ENCODE assay signal across 21 cellular contexts in genomic region chr20:4305091-4305490, GRCh38. TPM values are rescaled to one million over a fixed set of nuclear protein-coding genes. Genes with fewer than 3 reads are reported as not detected.
DNase-seq lines count a peak whose midpoint lies in the region; ATAC-seq and TF ChIP-seq lines count a peak whose summit lies in the region.
"Had no signal": no experiment of that assay in that cellular context is flagged by ENCODE, and none has a peak within 500 bp of the region (broad histone marks: within the 10 kb centered on the region; RNA-seq: fewer than 3 reads in every experiment).

No MANE protein-coding gene starts in this region.

- H3K27me3 Mint-ChIP-seq in osteocyte (ENCODE audit: unreplicated experiment), result no peaks in the 10 kb centered on the region

- no peak for ATAC-seq in HG03045 (IDR thresholded peaks at IDR 0.05; ENCODE audit: unreplicated experiment)
- ATAC-seq: A549, HCT116, K562 had no signal

- no peaks in the 10 kb centered on the region for H3K4me1 Mint-ChIP-seq in osteocyte (ENCODE audit: unreplicated experiment)

- no peak overlapping the region for H3K4me3 Mint-ChIP-seq in osteocyte (ENCODE audit: unreplicated experiment)
- H3K4me3 Mint-ChIP-seq: CD4-positive, alpha-beta T cell; HFFc6 had no signal

- no peak overlapping the region for H3K27ac Mint-ChIP-seq in osteocyte (ENCODE audit: unreplicated experiment)
- H3K27ac Mint-ChIP-seq: CD4-positive, alpha-beta T cell; HFFc6 had no signal

- in situ Hi-C loops in SK-MEL-5 (cut with HindIII; ENCODE audit: low pct_unique_long_range_greater_than_20kb, low sequenced_read_pairs), result no loop called here

- DNase-seq in NCI-H1417 (lab: John Stamatoyannopoulos, UW), result peak in 2 of 3 experiments; percentile 21 to 64
- DNase-seq in NCI-H1417 treated with DMSO at 0.1 percent for 48 hours (lab: John Stamatoyannopoulos, UW), result no peak
- peak; percentile 12 for DNase-seq in SK-MEL-5 (ENCODE audit: low read depth, low spot score)
- peak; percentile 56 for DNase-seq in osteocyte (ENCODE audit: extremely low spot score, unreplicated experiment)
- DNase-seq in Kasumi-1 (lab: John Stamatoyannopoulos, UW), result no peak
- DNase-seq in HuH-7.5 (ENCODE audit: low spot score), result no peak
- DNase-seq: AML-193; CD4-positive, alpha-beta T cell; DMS153; DMS79; GF-D8; GOT3; H7; HFFc6; IMR-90 had no signal

- H3K9me3 Mint-ChIP-seq in osteocyte (ENCODE audit: unreplicated experiment), result no peaks in the 10 kb centered on the region
- H3K9me3 Mint-ChIP-seq: CD4-positive, alpha-beta T cell had no signal

- no peaks in the 10 kb centered on the region for H3K36me3 Mint-ChIP-seq in osteocyte (ENCODE audit: unreplicated experiment)

- no peak for TF ChIP-seq CTCF in osteocyte (IDR thresholded peaks at IDR 0.05)

RNA-seq across cellular contexts. Expression of gene ADRA1D, which starts 56.0 kb away (rescaled TPM):
- total RNA-seq in SK-MEL-5 (2014; rRNA removed; shearing (Covaris generic)), result 0.08 TPM in 1 of 2 replicates, not detected in the other
- polyA plus RNA-seq in SK-MEL-5 (2015; cell fraction: cytosol; rRNA removed), result 0.61 TPM in 1 of 2 replicates, not detected in the other
- 0.07 TPM in 1 of 2 replicates, not detected in the other for polyA plus RNA-seq in SK-MEL-5 (2015; cell fraction: nucleus; rRNA removed)
- 0.16 TPM in 2 replicates for total RNA-seq in osteocyte
- total RNA-seq: CD4-positive, alpha-beta T cell; Daoy; HT-29 had no signal

Comparison
In these comparisons a context has a peak if more than half of its experiments do, and no peak if none do; other contexts are left out.
1. DNase-seq: peak in NCI-H1417 (2 of 3), SK-MEL-5 (single experiment) and osteocyte (single experiment); none in NCI-H1417 treated with DMSO at 0.1 percent for 48 hours (single experiment), Kasumi-1 (0 of 2) and HuH-7.5 (single experiment).